10 cellular contexts compared by ENCODE assay signal in genomic region chr12:123992118-123992825, GRCh38.
"Had no signal": no experiment of that assay in that cellular context is flagged by ENCODE, and none has a peak within 500 bp of the region (broad histone marks: within the 10 kb centered on the region; RNA-seq: fewer than 3 reads in every experiment).

No MANE protein-coding gene starts in this region.

- H3K9me3 ChIP-seq: sigmoid colon, testis had no signal

- H3K4me3 Mint-ChIP-seq: activated CD4-positive, alpha-beta memory T cell treated with anti-CD3 and anti-CD28 coated beads, Interleukin-2, amount 10 ng/mL, durations not matched to agents 7 days and 5 days; activated CD4-positive, alpha-beta T cell treated with anti-CD3 and anti-CD28 coated beads for 36 hours; nephron progenitor cell had no signal

- H3K27me3 Mint-ChIP-seq: activated CD4-positive, alpha-beta memory T cell treated with anti-CD3 and anti-CD28 coated beads, Interleukin-2, amount 10 ng/mL, durations not matched to agents 7 days and 5 days; activated CD4-positive, alpha-beta T cell treated with anti-CD3 and anti-CD28 coated beads for 36 hours had no signal

- H3K27ac Mint-ChIP-seq: activated CD4-positive, alpha-beta memory T cell treated with anti-CD3 and anti-CD28 coated beads, Interleukin-2, amount 10 ng/mL, durations not matched to agents 7 days and 5 days; activated CD4-positive, alpha-beta T cell treated with anti-CD3 and anti-CD28 coated beads for 36 hours; nephron progenitor cell had no signal

- H3K9me3 Mint-ChIP-seq: activated CD4-positive, alpha-beta memory T cell treated with anti-CD3 and anti-CD28 coated beads, Interleukin-2, amount 10 ng/mL, durations not matched to agents 7 days and 5 days; nephron progenitor cell had no signal

- H3K4me3 ChIP-seq: sigmoid colon, testis had no signal

- DNase-seq: activated CD4-positive, alpha-beta memory T cell treated with anti-CD3 and anti-CD28 coated beads, Interleukin-2, amount 10 ng/mL, durations not matched to agents 7 days and 5 days; activated CD4-positive, alpha-beta T cell treated with anti-CD3 and anti-CD28 coated beads for 36 hours; aorta; effector memory CD4-positive, alpha-beta T cell; nephron progenitor cell; sigmoid colon; stimulated activated CD4-positive, alpha-beta T cell treated with anti-CD3 and anti-CD28 coated beads, Interleukin-2, amount 100 ng/mL, for 48 hours; stimulated activated naive CD4-positive, alpha-beta T cell treated with Interleukin-2 at 50 U/mL for 16 hours; T1000; testis had no signal

- H3K27ac ChIP-seq: sigmoid colon, testis had no signal

- H3K4me1 ChIP-seq: testis had no signal

- H3K27me3 ChIP-seq: sigmoid colon, testis had no signal

- ATAC-seq: activated CD4-positive, alpha-beta T cell treated with anti-CD3 and anti-CD28 coated beads for 36 hours had no signal
